Comparison of ENCODE assay signal across 12 cellular contexts in the genomic region with DNA sequence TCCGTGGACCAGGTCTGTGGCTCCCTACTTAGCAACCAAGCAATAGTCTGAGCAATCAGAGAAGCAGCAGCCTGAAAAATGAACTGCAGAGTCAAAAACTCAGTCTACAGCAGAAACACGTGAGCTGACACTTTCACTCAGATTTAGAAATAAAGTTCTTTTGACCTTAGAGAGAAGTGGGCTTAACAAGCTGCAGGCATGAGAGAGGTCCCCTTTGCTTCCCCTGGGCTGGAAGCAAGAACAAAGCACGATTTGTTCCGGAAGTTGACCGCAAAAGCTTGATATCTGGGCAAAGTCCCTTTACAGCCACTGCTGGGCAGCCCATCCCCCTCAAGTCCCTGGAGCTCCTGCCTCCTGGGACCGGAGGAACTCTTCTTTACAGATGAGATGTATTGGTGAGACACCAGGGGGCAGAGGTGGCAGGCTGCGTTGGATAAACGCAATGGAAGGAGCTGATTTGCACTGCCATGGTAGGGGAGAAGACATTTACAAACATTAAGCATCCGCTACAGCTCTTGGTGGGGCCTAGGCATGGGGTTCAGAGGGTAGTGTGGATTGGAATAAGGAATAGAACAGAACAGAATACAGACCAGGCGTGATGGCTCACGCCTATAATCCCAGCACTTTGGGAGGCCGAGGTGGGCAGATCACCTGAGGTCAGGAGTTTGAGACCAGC. TPM values are rescaled to one million over a fixed set of nuclear protein-coding genes. Genes with fewer than 3 reads are reported as not detected.
DNase-seq lines count a peak whose midpoint lies in the region; ATAC-seq, FAIRE-seq and TF ChIP-seq lines count a peak whose summit lies in the region.
"Had no signal": no experiment of that assay in that cellular context is flagged by ENCODE, and none has a peak within 500 bp of the region (broad histone marks: within the 10 kb centered on the region; RNA-seq: fewer than 3 reads in every experiment).

No MANE protein-coding gene starts in this region.

- H3K36me3 Mint-ChIP-seq in effector memory CD8-positive, alpha-beta T cell (ENCODE audit: insufficient read depth), result no peaks in the 10 kb centered on the region

- no peak for TF ChIP-seq CTCF in kidney (IDR thresholded peaks at IDR 0.05; ENCODE audit: borderline replicate concordance, extremely low read depth, insufficient read depth)

- H3K4me1 ChIP-seq in duodenal mucosa (ENCODE audit: control insufficient read depth in 1 of 2, insufficient read depth in 2 of 2, low read length in 2 of 2) (peaks cover 13 to 19% of the 10 kb centered on the region in 2 donors), neuron (ENCODE audit: insufficient read depth, low read length) (peaks cover 4% of the 10 kb centered on the region), kidney (ENCODE audit: control insufficient read depth in 1 of 2, insufficient read depth in 1 of 2, low read depth in 1 of 2, low read length in 2 of 2) (peaks cover 0 to under 1% of the 10 kb centered on the region in 2 donors)
- no peaks in the 10 kb centered on the region for H3K4me1 ChIP-seq in effector memory CD4-positive, alpha-beta T cell (ENCODE audit: control insufficient read depth, insufficient read depth, low read length, poor library complexity, severe bottlenecking)

- peaks cover 0 to 8% of the 10 kb centered on the region in 2 donors for H3K27me3 ChIP-seq in duodenal mucosa (ENCODE audit: control insufficient read depth in 1 of 2, insufficient read depth in 2 of 2, low read length in 2 of 2)
- H3K27me3 ChIP-seq in neuron (ENCODE audit: insufficient read depth, low read length), result peaks cover 32% of the 10 kb centered on the region
- peaks cover 15% of the 10 kb centered on the region for H3K27me3 ChIP-seq in effector memory CD4-positive, alpha-beta T cell (replicated peaks; ENCODE audit: control insufficient read depth, insufficient read depth, low read length, poor library complexity, severe bottlenecking)

- no peak for FAIRE-seq in kidney (lab: Jason Lieb, UNC)
- FAIRE-seq: endothelial cell of umbilical vein had no signal

- H3K36me3 ChIP-seq in duodenal mucosa (ENCODE audit: control insufficient read depth in 1 of 2, insufficient read depth in 2 of 2, low read length in 2 of 2) (no peaks in the 10 kb centered on the region), neuron (ENCODE audit: insufficient read depth, low read length) (no peaks in the 10 kb centered on the region), kidney (ENCODE audit: control insufficient read depth in 1 of 2, insufficient read depth in 2 of 2, low read length in 2 of 2) (no peaks in the 10 kb centered on the region)
- H3K36me3 ChIP-seq in effector memory CD4-positive, alpha-beta T cell (ENCODE audit: control insufficient read depth, insufficient read depth, low read length), result no peaks in the 10 kb centered on the region
- H3K36me3 ChIP-seq: neutrophil had no signal

- peak overlapping the region; percentile 23 for H2AFZ ChIP-seq in neuron (ENCODE audit: low read depth, low read length)

- H3K9me3 Mint-ChIP-seq in effector memory CD8-positive, alpha-beta T cell, result no peaks in the 10 kb centered on the region
- H3K9me3 Mint-ChIP-seq: activated CD4-positive, alpha-beta memory T cell treated with anti-CD3 and anti-CD28 coated beads, Interleukin-2, amount 10 ng/mL, durations not matched to agents 7 days and 5 days had no signal

- intact Hi-C loops in kidney (cut with DNase I), result no loop called here

- H3K4me3 ChIP-seq in duodenal mucosa (ENCODE audit: low read depth in 1 of 2, low read length in 2 of 2), result peak overlapping the region; percentile 38 to 50
- no peak overlapping the region for H3K4me3 ChIP-seq in neuron (ENCODE audit: low read length)
- peak overlapping the region in 1 of 2 donors; percentile 16 for H3K4me3 ChIP-seq in kidney (ENCODE audit: low read length in 2 of 2)
- no peak overlapping the region for H3K4me3 ChIP-seq in effector memory CD4-positive, alpha-beta T cell (ENCODE audit: insufficient read depth, low read depth, low read length, poor library complexity, severe bottlenecking)

- H3K9me3 ChIP-seq in duodenal mucosa (ENCODE audit: control insufficient read depth in 1 of 2, low read length in 2 of 2), result no peaks in the 10 kb centered on the region
- H3K9me3 ChIP-seq in neuron (ENCODE audit: low read length), result no peaks in the 10 kb centered on the region
- H3K9me3 ChIP-seq in kidney (ENCODE audit: control insufficient read depth in 1 of 2, low read length in 2 of 2), result no peaks in the 10 kb centered on the region
- no peaks in the 10 kb centered on the region for H3K9me3 ChIP-seq in effector memory CD4-positive, alpha-beta T cell (ENCODE audit: control insufficient read depth, low read length)
- H3K9me3 ChIP-seq: neutrophil had no signal

- no peak overlapping the region for H3K4me3 Mint-ChIP-seq in effector memory CD8-positive, alpha-beta T cell
- H3K4me3 Mint-ChIP-seq: activated CD4-positive, alpha-beta memory T cell treated with anti-CD3 and anti-CD28 coated beads, Interleukin-2, amount 10 ng/mL, durations not matched to agents 7 days and 5 days had no signal

- H3K9ac ChIP-seq in duodenal mucosa (ENCODE audit: low read depth in 1 of 2, low read length in 2 of 2) (peak overlapping the region; percentile 35 to 51), kidney (ENCODE audit: low read length in 2 of 2) (no peak overlapping the region)

- H3K27ac Mint-ChIP-seq in effector memory CD8-positive, alpha-beta T cell, result no peak overlapping the region
- H3K27ac Mint-ChIP-seq: activated CD4-positive, alpha-beta memory T cell treated with anti-CD3 and anti-CD28 coated beads, Interleukin-2, amount 10 ng/mL, durations not matched to agents 7 days and 5 days had no signal

- peaks cover 69 to 94% of the 10 kb centered on the region in 2 donors for H3K27me3 Mint-ChIP-seq in effector memory CD8-positive, alpha-beta T cell

- DNase-seq in ELF-1 (ENCODE audit: low read depth, low spot score) (peak; percentile 77), NCI-H2227 (lab: John Stamatoyannopoulos, UW; ENCODE audit: unreplicated experiment) (peak; percentile 21), kidney (no peak), SW 1271 (lab: John Stamatoyannopoulos, UW) (no peak)
- DNase-seq in effector memory CD4-positive, alpha-beta T cell, result no peak
- DNase-seq in effector memory CD8-positive, alpha-beta T cell, result no peak
- DNase-seq: activated CD4-positive, alpha-beta memory T cell treated with anti-CD3 and anti-CD28 coated beads, Interleukin-2, amount 10 ng/mL, durations not matched to agents 7 days and 5 days; NCI-H1930 had no signal

- ATAC-seq in effector memory CD8-positive, alpha-beta T cell (replicated peaks), result no peak

- H3K27ac ChIP-seq in duodenal mucosa (ENCODE audit: low read depth, low read length) (peak overlapping the region; percentile 43), kidney (ENCODE audit: low read depth in 2 of 2, low read length in 2 of 2) (no peak overlapping the region)
- no peak overlapping the region for H3K27ac ChIP-seq in effector memory CD4-positive, alpha-beta T cell (ENCODE audit: insufficient read depth, low read length, poor library complexity, severe bottlenecking)
- H3K27ac ChIP-seq: neutrophil had no signal

- peaks cover 0 to 2% of the 10 kb centered on the region in 2 donors for H3K4me1 Mint-ChIP-seq in effector memory CD8-positive, alpha-beta T cell (ENCODE audit: low read depth in 2 of 2)

RNA-seq across cellular contexts. Expression of gene SOWAHA, which starts 5.8 kb away (rescaled TPM):
- 4.1 TPM for total RNA-seq in kidney
- 7.1 TPM for polyA plus RNA-seq in kidney (ENCODE audit: insufficient read depth, low read depth, low replicate concordance)
- total RNA-seq: activated CD4-positive, alpha-beta memory T cell treated with anti-CD3 and anti-CD28 coated beads, Interleukin-2, amount 10 ng/mL, durations not matched to agents 7 days and 5 days; endothelial cell of umbilical vein had no signal
- polyA plus RNA-seq: endothelial cell of umbilical vein had no signal

RNA-seq across cellular contexts. Expression of gene SHROOM1, which starts 23.1 kb away (rescaled TPM):
- total RNA-seq in kidney, result 13.4 TPM
- 7.8 TPM for polyA plus RNA-seq in kidney (ENCODE audit: insufficient read depth, low read depth, low replicate concordance)

RNA-seq across cellular contexts. Expression of gene SEPTIN8, which starts 30.3 kb away (rescaled TPM):
- 54.4 TPM for total RNA-seq in kidney
- 24.9 TPM for polyA plus RNA-seq in kidney (ENCODE audit: insufficient read depth, low read depth, low replicate concordance)

RNA-seq across cellular contexts. Expression of gene GDF9, which starts 59.0 kb away (rescaled TPM):
- total RNA-seq in kidney, result 0.88 TPM
- 0.88 TPM for polyA plus RNA-seq in kidney (ENCODE audit: insufficient read depth, low read depth, low replicate concordance)
- total RNA-seq: endothelial cell of umbilical vein had no signal

RNA-seq across cellular contexts. Expression of gene UQCRQ, which starts 59.1 kb away (rescaled TPM):
- total RNA-seq in kidney, result 306 TPM
- 1,158 TPM for polyA plus RNA-seq in kidney (ENCODE audit: insufficient read depth, low read depth, low replicate concordance)

Comparison
In these comparisons a context has a peak if more than half of its experiments do, and no peak if none do; other contexts are left out.
1. DNase-seq: peak in ELF-1 (single experiment) and NCI-H2227 (single experiment); none in kidney (single experiment), effector memory CD4-positive, alpha-beta T cell (0 of 3), effector memory CD8-positive, alpha-beta T cell (0 of 3) and SW 1271 (0 of 2).
2. H3K4me3 ChIP-seq: peak in duodenal mucosa (2 of 2); none in neuron (single experiment) and effector memory CD4-positive, alpha-beta T cell (single experiment).
3. H3K9ac ChIP-seq: peak in duodenal mucosa (2 of 2); none in kidney (0 of 2).